Comparison of ENCODE assay signal across 4 cellular contexts in genomic region chr21:14236180-14236579, GRCh38. TPM values are rescaled to one million over a fixed set of nuclear protein-coding genes. Genes with fewer than 3 reads are reported as not detected.
"Had no signal": no experiment of that assay in that cellular context is flagged by ENCODE, and none has a peak within 500 bp of the region (broad histone marks: within the 10 kb centered on the region; RNA-seq: fewer than 3 reads in every experiment).

No MANE protein-coding gene starts in this region.

- DNase-seq: GDM1, GF-D8 had no signal

- H3K4me3 ChIP-seq: GM12878 had no signal

- ATAC-seq: GM12878 had no signal

RNA-seq across cellular contexts. Expression of gene RBM11, which starts 20.2 kb away (rescaled TPM):
- total RNA-seq: G401 had no signal

RNA-seq across cellular contexts. Expression of gene LIPI, which starts 25.4 kb away (rescaled TPM):
- total RNA-seq: G401, GM12878 had no signal
